Comparison of ENCODE assay signal across 8 cellular contexts in genomic region chr10:43594944-43595589, GRCh38. TPM values are rescaled to one million over a fixed set of nuclear protein-coding genes. Genes with fewer than 3 reads are reported as not detected.
DNase-seq lines count a peak whose midpoint lies in the region; ATAC-seq lines count a peak whose summit lies in the region.

No MANE protein-coding gene starts in this region.

- H3K18ac ChIP-seq in mesendoderm (ENCODE audit: low read length) = no peak overlapping the region

- no peak overlapping the region for H3K4me3 ChIP-seq in mesendoderm (ENCODE audit: low read length)

- H3K27ac ChIP-seq in mesendoderm (ENCODE audit: low read depth, low read length) = no peak overlapping the region

- no peak overlapping the region for H4K8ac ChIP-seq in mesendoderm (ENCODE audit: low read depth, low read length)

- H3K36me3 Mint-ChIP-seq in activated T-cell treated with anti-CD3 and anti-CD28 coated beads, Interleukin-2, amount 50 U/mL, for 24 hours (ENCODE audit: low read depth) = no peaks in the 10 kb centered on the region
- H3K36me3 Mint-ChIP-seq in T-cell = no peaks in the 10 kb centered on the region

- POLR2A ChIA-PET in T-cell (lab: Charles Lee) = interaction anchor here in 1 of 2 donors (0.7 kb wide), 1 partner anchor 54 kb away, joined by 3 read pairs; the partner anchor contains the start of gene ZNF32

- no peak overlapping the region for H3K56ac ChIP-seq in mesendoderm (ENCODE audit: low read length)

- no peak overlapping the region for H3K23ac ChIP-seq in mesendoderm (ENCODE audit: low read length)

- H3K27me3 ChIP-seq in mesendoderm (ENCODE audit: insufficient read depth, low read length, poor library complexity) = no peaks in the 10 kb centered on the region

- ATAC-seq in HG03039 (IDR thresholded peaks at IDR 0.05; ENCODE audit: unreplicated experiment) (peak; percentile 94), T-cell (replicated peaks in 1 of 4) (peak; percentile 50 to 91 (median 66))

- peak overlapping the region; percentile 61 for H3K27ac Mint-ChIP-seq in activated T-cell treated with anti-CD3 and anti-CD28 coated beads, Interleukin-2, amount 50 U/mL, for 24 hours
- peak overlapping the region; percentile 73 to 91 for H3K27ac Mint-ChIP-seq in T-cell

- peak overlapping the region; percentile 56 for H3K4me3 Mint-ChIP-seq in activated T-cell treated with anti-CD3 and anti-CD28 coated beads, Interleukin-2, amount 50 U/mL, for 24 hours
- H3K4me3 Mint-ChIP-seq in T-cell = peak overlapping the region; percentile 77 to 85 (median 81)

- no peak overlapping the region for H3K4ac ChIP-seq in mesendoderm (ENCODE audit: low read depth, low read length)

- no peaks in the 10 kb centered on the region for H3K36me3 ChIP-seq in mesendoderm (ENCODE audit: control insufficient read depth, insufficient read depth, low read length)

- H3K9ac ChIP-seq in mesendoderm (ENCODE audit: low read length) = no peak overlapping the region

- peaks cover 5% of the 10 kb centered on the region for H3K27me3 Mint-ChIP-seq in activated T-cell treated with anti-CD3 and anti-CD28 coated beads, Interleukin-2, amount 50 U/mL, for 24 hours
- peaks cover 0 to 4% of the 10 kb centered on the region in 2 donors for H3K27me3 Mint-ChIP-seq in T-cell

- H3K79me1 ChIP-seq in mesendoderm (ENCODE audit: low read length) = no peaks in the 10 kb centered on the region

- WGBS in mesendoderm (ENCODE audit: extremely low coverage, insufficient coverage, low lambda C conversion rate) = no CpG with 5 or more reads among the region's 8 CpGs

- H2BK120ac ChIP-seq in mesendoderm (ENCODE audit: low read depth, low read length) = no peak overlapping the region

- no peak overlapping the region for H2BK15ac ChIP-seq in mesendoderm (replicated peaks; ENCODE audit: low read depth)

- no peak overlapping the region for H4K5ac ChIP-seq in mesendoderm (ENCODE audit: low read length)

- H3K9me3 Mint-ChIP-seq in activated T-cell treated with anti-CD3 and anti-CD28 coated beads, Interleukin-2, amount 50 U/mL, for 24 hours = peaks cover 8% of the 10 kb centered on the region
- peaks cover 0 to 7% (median 0%) of the 10 kb centered on the region in 3 donors for H3K9me3 Mint-ChIP-seq in T-cell

- peaks cover 28% of the 10 kb centered on the region for H3K4me1 Mint-ChIP-seq in activated T-cell treated with anti-CD3 and anti-CD28 coated beads, Interleukin-2, amount 50 U/mL, for 24 hours (ENCODE audit: low read depth)
- peaks cover 28 to 35% (median 34%) of the 10 kb centered on the region in 3 donors for H3K4me1 Mint-ChIP-seq in T-cell

- no peak overlapping the region for H2AK5ac ChIP-seq in mesendoderm (ENCODE audit: low read length)

- no peaks in the 10 kb centered on the region for H3K4me1 ChIP-seq in mesendoderm (ENCODE audit: control insufficient read depth, low read depth, low read length)

- no peak overlapping the region for H2BK5ac ChIP-seq in mesendoderm (ENCODE audit: low read length)

- H3K4me2 ChIP-seq in mesendoderm (ENCODE audit: low read length) = no peak overlapping the region

- peak; percentile 41 for DNase-seq in activated T-cell treated with anti-CD3 and anti-CD28 coated beads, Interleukin-2, amount 50 U/mL, for 24 hours
- DNase-seq in activated T-cell treated with anti-CD3 and anti-CD28 coated beads, Interleukin-2, amount 50 U/mL, for 1 hour = no peak
- peak in 6 of 34 experiments; percentile 1 to 37 (median 11) for DNase-seq in T-cell
- peak; percentile 52 for DNase-seq in fibroblast of peridontal ligament (ENCODE audit: extremely low read depth)
- peak; percentile 28 to 31 for DNase-seq in stimulated activated CD4-positive, alpha-beta T cell treated with anti-CD3 and anti-CD28 coated beads, Interleukin-2, amount 100 ng/mL, for 24 hours
- DNase-seq in mesendoderm = no peak
- no peak for DNase-seq in NCI-H82 (lab: John Stamatoyannopoulos, UW)

- no peaks in the 10 kb centered on the region for H3K79me2 ChIP-seq in mesendoderm (ENCODE audit: control insufficient read depth, insufficient read depth, low read length)

- CTCF ChIA-PET in T-cell (lab: Charles Lee) = interaction anchor here in 1 of 2 donors (0.6 to 1.1 kb wide), 3 partner anchors 9 to 55 kb away, joined by 3 to 4 read pairs (median 4); no protein-coding TSS in a partner anchor

RNA-seq across cellular contexts. Expression of gene ZNF485, which starts 11.2 kb away (rescaled TPM):
- 10 to 100 TPM in 2 of 5 donors, 1 to 10 TPM in 3; 2.3 to 11.9 (median 9.0) TPM for total RNA-seq in T-cell
- polyA plus RNA-seq in mesendoderm (2013, experiment 1 of 2) = 4.3 TPM
- 4.6 TPM for polyA plus RNA-seq in mesendoderm (2013, experiment 2 of 2)

RNA-seq across cellular contexts. Expression of gene ZNF239, which starts 20.7 kb away (rescaled TPM):
- total RNA-seq in T-cell = 1 to 10 TPM; 1.6 to 6.4 (median 4.9) TPM
- polyA plus RNA-seq in mesendoderm (2013, experiment 1 of 2) = 11.9 TPM
- polyA plus RNA-seq in mesendoderm (2013, experiment 2 of 2) = 11.7 TPM

RNA-seq across cellular contexts. Expression of gene ZNF32, which starts 53.6 kb away (rescaled TPM):
- total RNA-seq in T-cell = 10 to 100 TPM; 25.3 to 38.2 (median 34.8) TPM
- polyA plus RNA-seq in mesendoderm (2013, experiment 1 of 2) = 21.5 TPM
- 22.4 TPM for polyA plus RNA-seq in mesendoderm (2013, experiment 2 of 2)

Comparison
In these comparisons a context has a peak if more than half of its experiments do, and no peak if none do; other contexts are left out.
1. DNase-seq: peak in activated T-cell treated with anti-CD3 and anti-CD28 coated beads, Interleukin-2, amount 50 U/mL, for 24 hours (single experiment), fibroblast of peridontal ligament (single experiment) and stimulated activated CD4-positive, alpha-beta T cell treated with anti-CD3 and anti-CD28 coated beads, Interleukin-2, amount 100 ng/mL, for 24 hours (2 of 2); none in activated T-cell treated with anti-CD3 and anti-CD28 coated beads, Interleukin-2, amount 50 U/mL, for 1 hour (single experiment), mesendoderm (single experiment) and NCI-H82 (single experiment).